ENCODE assay signal across 1 cellular context in the genomic region with DNA sequence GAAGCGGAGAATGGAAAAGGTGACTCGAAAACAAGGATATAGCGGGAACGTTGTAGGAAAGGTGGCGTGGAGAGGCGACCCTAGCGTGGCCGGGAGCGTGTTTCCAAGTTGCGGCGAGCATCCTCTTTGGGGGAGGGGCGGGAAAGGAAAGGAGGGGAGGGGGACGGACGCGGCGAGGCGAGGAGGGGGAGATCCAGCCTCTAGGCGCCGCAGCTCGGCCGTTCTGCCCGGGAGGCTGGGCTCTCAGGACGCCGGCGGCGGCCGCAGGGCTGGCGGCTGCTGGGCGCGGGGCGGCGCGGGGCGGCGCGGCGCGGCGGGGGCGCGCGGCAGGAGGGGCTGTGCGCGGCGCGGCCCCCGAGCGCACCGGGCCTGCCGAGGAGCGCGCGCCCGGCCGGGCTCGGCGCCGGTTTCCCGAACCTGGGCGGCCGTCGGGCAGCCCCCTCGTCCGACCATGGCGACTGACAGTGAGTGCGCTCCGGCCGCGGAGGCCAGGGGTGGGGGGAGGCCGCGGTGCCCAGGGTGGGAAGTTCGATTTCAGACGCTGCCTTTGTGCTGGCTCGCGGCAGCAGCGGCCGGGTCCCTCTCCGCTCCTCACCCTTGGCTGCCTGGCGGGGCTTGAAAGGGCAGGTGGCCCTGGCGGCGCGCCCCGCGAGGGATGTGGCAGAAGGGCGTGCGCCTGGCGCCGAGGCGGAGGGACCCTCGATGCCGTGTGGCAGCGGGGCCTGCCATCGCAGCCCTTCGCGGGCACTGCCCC.
TF ChIP-seq lines count a peak whose summit lies in the region.

SYT16 (plus strand) TSS at position 357 of the 754 bp plus-strand sequence.

TF ChIP-seq in WTC11, 78 proteins besides CTCF, POLR2A, EP300 and RAD21 (continued from another document):
- TF ChIP-seq, protein P1, sequence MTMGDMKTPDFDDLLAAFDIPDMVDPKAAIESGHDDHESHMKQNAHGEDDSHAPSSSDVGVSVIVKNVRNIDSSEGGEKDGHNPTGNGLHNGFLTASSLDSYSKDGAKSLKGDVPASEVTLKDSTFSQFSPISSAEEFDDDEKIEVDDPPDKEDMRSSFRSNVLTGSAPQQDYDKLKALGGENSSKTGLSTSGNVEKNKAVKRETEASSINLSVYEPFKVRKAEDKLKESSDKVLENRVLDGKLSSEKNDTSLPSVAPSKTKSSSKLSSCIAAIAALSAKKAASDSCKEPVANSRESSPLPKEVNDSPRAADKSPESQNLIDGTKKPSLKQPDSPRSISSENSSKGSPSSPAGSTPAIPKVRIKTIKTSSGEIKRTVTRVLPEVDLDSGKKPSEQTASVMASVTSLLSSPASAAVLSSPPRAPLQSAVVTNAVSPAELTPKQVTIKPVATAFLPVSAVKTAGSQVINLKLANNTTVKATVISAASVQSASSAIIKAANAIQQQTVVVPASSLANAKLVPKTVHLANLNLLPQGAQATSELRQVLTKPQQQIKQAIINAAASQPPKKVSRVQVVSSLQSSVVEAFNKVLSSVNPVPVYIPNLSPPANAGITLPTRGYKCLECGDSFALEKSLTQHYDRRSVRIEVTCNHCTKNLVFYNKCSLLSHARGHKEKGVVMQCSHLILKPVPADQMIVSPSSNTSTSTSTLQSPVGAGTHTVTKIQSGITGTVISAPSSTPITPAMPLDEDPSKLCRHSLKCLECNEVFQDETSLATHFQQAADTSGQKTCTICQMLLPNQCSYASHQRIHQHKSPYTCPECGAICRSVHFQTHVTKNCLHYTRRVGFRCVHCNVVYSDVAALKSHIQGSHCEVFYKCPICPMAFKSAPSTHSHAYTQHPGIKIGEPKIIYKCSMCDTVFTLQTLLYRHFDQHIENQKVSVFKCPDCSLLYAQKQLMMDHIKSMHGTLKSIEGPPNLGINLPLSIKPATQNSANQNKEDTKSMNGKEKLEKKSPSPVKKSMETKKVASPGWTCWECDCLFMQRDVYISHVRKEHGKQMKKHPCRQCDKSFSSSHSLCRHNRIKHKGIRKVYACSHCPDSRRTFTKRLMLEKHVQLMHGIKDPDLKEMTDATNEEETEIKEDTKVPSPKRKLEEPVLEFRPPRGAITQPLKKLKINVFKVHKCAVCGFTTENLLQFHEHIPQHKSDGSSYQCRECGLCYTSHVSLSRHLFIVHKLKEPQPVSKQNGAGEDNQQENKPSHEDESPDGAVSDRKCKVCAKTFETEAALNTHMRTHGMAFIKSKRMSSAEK (CRISPR knock-in tag; IDR thresholded peaks at IDR 0.05; ENCODE audit: borderline replicate concordance): no peak
